In the genomic region with DNA sequence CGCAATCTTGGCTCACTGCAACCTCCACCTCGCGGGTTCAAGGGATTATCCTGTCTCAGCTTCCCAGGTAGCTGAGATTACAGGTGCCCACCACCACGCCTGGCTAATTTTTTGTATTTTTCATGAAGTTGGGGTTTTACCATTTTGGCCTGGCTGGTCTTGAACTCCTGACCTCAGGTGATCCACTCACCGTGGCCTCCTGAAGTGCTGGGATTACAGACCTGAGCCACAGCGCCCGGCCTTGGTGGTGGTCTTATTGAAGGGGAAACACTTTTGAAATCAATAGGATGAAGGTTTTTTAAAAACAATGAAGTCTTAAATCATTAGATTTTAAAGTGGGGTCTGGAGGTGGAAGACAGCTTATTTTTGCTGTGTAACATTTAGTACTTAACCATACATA, we compare ENCODE assay signal across 8 cellular contexts. TPM values are rescaled to one million over a fixed set of nuclear protein-coding genes. Genes with fewer than 3 reads are reported as not detected.
DNase-seq lines count a peak whose midpoint lies in the region; ATAC-seq and TF ChIP-seq lines count a peak whose summit lies in the region.
"Not testable (repeated sequence)": the region's sequence is repeated elsewhere in the genome, so short reads cannot be mapped to it uniquely, and the experiment has no call there.

No MANE protein-coding gene starts in this region.

- H3K4me1 ChIP-seq in DND-41 (ENCODE audit: insufficient read depth, low read length), result peaks cover 26% of the 10 kb centered on the region
- not testable (repeated sequence) for H3K4me1 ChIP-seq in right atrium auricular region, upper lobe of right lung
- H3K4me1 ChIP-seq in spleen, result peaks cover 11 to 36% (median 19%) of the 10 kb centered on the region in 6 donors

- not testable (repeated sequence) for H3K9me3 ChIP-seq in DND-41 (ENCODE audit: insufficient read depth, low read length, severe bottlenecking); right atrium auricular region; spleen; upper lobe of right lung

- not testable (repeated sequence) for H3K27ac Mint-ChIP-seq in chondrocyte (ENCODE audit: unreplicated experiment); osteocyte (ENCODE audit: unreplicated experiment)

- peaks cover 19% of the 10 kb centered on the region for H3K4me1 Mint-ChIP-seq in chondrocyte (ENCODE audit: low read depth)
- H3K4me1 Mint-ChIP-seq in osteocyte (ENCODE audit: unreplicated experiment), result peaks cover 23% of the 10 kb centered on the region

- not testable (repeated sequence) for H3K4me3 ChIP-seq in DND-41 (ENCODE audit: low read depth in 1 of 2, low read length in 2 of 2); right atrium auricular region; spleen; upper lobe of right lung

- not testable (repeated sequence) for H3K9me3 Mint-ChIP-seq in chondrocyte (ENCODE audit: low read depth); osteocyte (ENCODE audit: unreplicated experiment)

- peaks cover 90% of the 10 kb centered on the region for H3K79me2 ChIP-seq in DND-41 (ENCODE audit: insufficient read depth, low read length)

- TF ChIP-seq POLR2A in spleen (IDR thresholded peaks at IDR 0.05), result not testable (repeated sequence)

- H3K27me3 Mint-ChIP-seq in chondrocyte (ENCODE audit: low read depth); osteocyte (ENCODE audit: unreplicated experiment): not testable (repeated sequence)

- H3K27me3 ChIP-seq in DND-41 (ENCODE audit: insufficient read depth, low read length, poor library complexity); right atrium auricular region; spleen (replicated peaks in 1 of 7); upper lobe of right lung: not testable (repeated sequence)

- DNase-seq in DND-41, result not testable (repeated sequence)
- DNase-seq in activated CD8-positive, alpha-beta memory T cell treated with anti-CD3 and anti-CD28 coated beads, Interleukin-2, amount 50 U/mL, for 48 hours, result peak; percentile 46
- DNase-seq in chondrocyte (ENCODE audit: low spot score) (peak; percentile 30), right atrium auricular region (ENCODE audit: low spot score) (peak; percentile 28), mesenteric fat pad (ENCODE audit: low spot score) (peak; percentile 37), osteocyte (ENCODE audit: extremely low spot score, unreplicated experiment) (peak; percentile 40), spleen (peak; percentile 38), upper lobe of right lung (peak; percentile 11)

- H2AFZ ChIP-seq in DND-41 (ENCODE audit: low read depth, low read length), result not testable (repeated sequence)

- not testable (repeated sequence) for H3K27ac ChIP-seq in DND-41 (ENCODE audit: low read length); right atrium auricular region; spleen; upper lobe of right lung

- not testable (repeated sequence) for ATAC-seq in DND-41 (ENCODE audit: insufficient read depth, low read depth); upper lobe of right lung

- peaks cover 54% of the 10 kb centered on the region for H3K36me3 ChIP-seq in DND-41 (ENCODE audit: insufficient read depth, low read length)
- not testable (repeated sequence) for H3K36me3 ChIP-seq in right atrium auricular region
- H3K36me3 ChIP-seq in spleen, result peaks cover 0 to 70% (median 30%) of the 10 kb centered on the region in 6 donors
- H3K36me3 ChIP-seq in upper lobe of right lung, result peaks cover 47% of the 10 kb centered on the region

- intact Hi-C loops in spleen (cut with DNase I; ENCODE audit: low total_unique reads); upper lobe of right lung (cut with DNase I): not testable (repeated sequence)

- peaks cover 18% of the 10 kb centered on the region; the same call in 1 of the 2 replicates for H4K20me1 ChIP-seq in DND-41 (ENCODE audit: insufficient read depth, low read length)

- TF ChIP-seq CTCF in DND-41 (IDR thresholded peaks at IDR 0.05; ENCODE audit: borderline replicate concordance, extremely low read depth, low read length, poor library complexity, severe bottlenecking); chondrocyte (IDR thresholded peaks at IDR 0.05); right atrium auricular region (IDR thresholded peaks at IDR 0.05); osteocyte (IDR thresholded peaks at IDR 0.05); spleen (IDR thresholded peaks at IDR 0.05 in 8 of 11, conservative IDR thresholded peaks at IDR 0.05 in 3 of 11); upper lobe of right lung (IDR thresholded peaks at IDR 0.05): not testable (repeated sequence)

- H3K4me3 Mint-ChIP-seq in chondrocyte (ENCODE audit: unreplicated experiment); osteocyte (ENCODE audit: unreplicated experiment): not testable (repeated sequence)

- WGBS in spleen, 5 donors, result 89 to 97% (median 95%) methylated on average over 7 of the region's 7 CpGs

- H3K9ac ChIP-seq in DND-41 (ENCODE audit: low read depth, low read length), result not testable (repeated sequence)

- H3K36me3 Mint-ChIP-seq in chondrocyte (ENCODE audit: low read depth), result not testable (repeated sequence)
- peaks cover 20% of the 10 kb centered on the region for H3K36me3 Mint-ChIP-seq in osteocyte (ENCODE audit: unreplicated experiment)

- H3K4me2 ChIP-seq in DND-41 (ENCODE audit: insufficient read depth, low read length), result peak overlapping the region; percentile 27; the same call in 1 of the 2 replicates

RNA-seq across cellular contexts. Expression of a gene that starts 5.6 kb away (rescaled TPM):
- total RNA-seq in chondrocyte, result 19.1 to 23.6 TPM (median 19.5 TPM) in 3 replicates
- 10 to 100 TPM; 12.0 to 12.4 TPM for total RNA-seq in right atrium auricular region
- total RNA-seq in mesenteric fat pad, result 19.6 TPM
- total RNA-seq in osteocyte, result 25.4 and 27.5 TPM in 2 replicates
- total RNA-seq in spleen, result 10 to 100 TPM; 29.1 to 38.7 (median 30.7) TPM
- polyA plus RNA-seq in spleen, result 10 to 100 TPM; 14.9 to 18.4 (median 15.5) TPM
- 24.9 TPM for total RNA-seq in upper lobe of right lung

RNA-seq across cellular contexts. Expression of a gene that starts 40.9 kb away (rescaled TPM):
- 58.4 to 78.9 TPM (median 67.8 TPM) in 3 replicates for total RNA-seq in chondrocyte
- total RNA-seq in right atrium auricular region, result 10 to 100 TPM; 10.2 to 17.9 TPM
- 56.3 TPM for total RNA-seq in mesenteric fat pad
- 74.3 and 77.0 TPM in 2 replicates for total RNA-seq in osteocyte
- total RNA-seq in spleen, result 10 to 100 TPM; 38.0 to 75.2 (median 51.4) TPM
- polyA plus RNA-seq in spleen, result 100 to 1,000 TPM in 1 of 3 donors, 10 to 100 TPM in 2; 77.6 to 141 (median 87.0) TPM
- 45.4 TPM for total RNA-seq in upper lobe of right lung
